10 cellular contexts compared by ENCODE assay signal in genomic region chr18:56645415-56646016, GRCh38. TPM values are rescaled to one million over a fixed set of nuclear protein-coding genes. Genes with fewer than 3 reads are reported as not detected.
DNase-seq lines count a peak whose midpoint lies in the region; ATAC-seq and TF ChIP-seq lines count a peak whose summit lies in the region.
"Had no signal": no experiment of that assay in that cellular context is flagged by ENCODE, and none has a peak within 500 bp of the region (broad histone marks: within the 10 kb centered on the region; RNA-seq: fewer than 3 reads in every experiment).

No MANE protein-coding gene starts in this region.

- TF ChIP-seq CTCF in progenitor cell of endocrine pancreas (IDR thresholded peaks at IDR 0.05; ENCODE audit: unreplicated experiment), result peak; percentile 64

- peak; percentile 23 for DNase-seq in NCI-H2171 treated with DMSO at 0.1 percent for 48 hours (lab: John Stamatoyannopoulos, UW)
- DNase-seq in NCI-H2171 (lab: John Stamatoyannopoulos, UW), result no peak
- peak; percentile 8 for DNase-seq in MV-4-11 (lab: John Stamatoyannopoulos, UW)
- DNase-seq in dermis blood vessel endothelial cell, result peak; percentile 37
- no peak for DNase-seq in progenitor cell of endocrine pancreas (ENCODE audit: low spot score, unreplicated experiment)
- no peak for DNase-seq in stimulated activated naive CD4-positive, alpha-beta T cell treated with Interleukin-2 at 50 U/mL for 16 hours (lab: John Stamatoyannopoulos, UW)
- no peak for DNase-seq in SKM-1 treated with dmso at 0.1 percent for 144 hours (lab: John Stamatoyannopoulos, UW; ENCODE audit: unreplicated experiment)

- no peaks in the 10 kb centered on the region for H3K36me3 Mint-ChIP-seq in progenitor cell of endocrine pancreas (ENCODE audit: insufficient read depth)

- no peaks in the 10 kb centered on the region for H3K4me1 Mint-ChIP-seq in progenitor cell of endocrine pancreas (ENCODE audit: low read depth)

- no peak overlapping the region for H3K4me3 Mint-ChIP-seq in progenitor cell of endocrine pancreas (ENCODE audit: low read depth)
- H3K4me3 Mint-ChIP-seq: IgD-negative memory B cell had no signal

- no peaks in the 10 kb centered on the region for H3K27me3 Mint-ChIP-seq in progenitor cell of endocrine pancreas
- H3K27me3 Mint-ChIP-seq: IgD-negative memory B cell had no signal

- no peak for ATAC-seq in HG03439 (IDR thresholded peaks at IDR 0.05; ENCODE audit: unreplicated experiment)

- no peaks in the 10 kb centered on the region for H3K9me3 Mint-ChIP-seq in progenitor cell of endocrine pancreas (ENCODE audit: low read depth)
- H3K9me3 Mint-ChIP-seq: IgD-negative memory B cell had no signal

- no peak overlapping the region for H3K27ac Mint-ChIP-seq in progenitor cell of endocrine pancreas
- H3K27ac Mint-ChIP-seq: activated naive CD4-positive, alpha-beta T cell treated with anti-CD3 and anti-CD28 coated beads, Interleukin-2, amount 50 U/mL, for 72 hours; IgD-negative memory B cell had no signal

RNA-seq across cellular contexts. Expression of gene WDR7, which starts 5.6 kb away (rescaled TPM):
- 28.1 and 38.8 TPM in 2 replicates for total RNA-seq in dermis blood vessel endothelial cell
- total RNA-seq in progenitor cell of endocrine pancreas, result 23.2 and 24.8 TPM in 2 replicates

RNA-seq across cellular contexts. Expression of gene TXNL1, which starts 7.1 kb away (rescaled TPM):
- total RNA-seq in dermis blood vessel endothelial cell (51.6 and 76.3 TPM in 2 replicates), progenitor cell of endocrine pancreas (86.5 and 89.3 TPM in 2 replicates)

Comparison
In these comparisons a context has a peak if more than half of its experiments do, and no peak if none do; other contexts are left out.
1. DNase-seq: peak in NCI-H2171 treated with DMSO at 0.1 percent for 48 hours (single experiment), MV-4-11 (single experiment) and dermis blood vessel endothelial cell (single experiment); none in NCI-H2171 (single experiment), progenitor cell of endocrine pancreas (single experiment), stimulated activated naive CD4-positive, alpha-beta T cell treated with Interleukin-2 at 50 U/mL for 16 hours (single experiment) and SKM-1 treated with dmso at 0.1 percent for 144 hours (single experiment).